8 cellular contexts compared by ENCODE assay signal in genomic region chr1:232950197-232950918, GRCh38. TPM values are rescaled to one million over a fixed set of nuclear protein-coding genes. Genes with fewer than 3 reads are reported as not detected.
DNase-seq lines count a peak whose midpoint lies in the region; ATAC-seq, FAIRE-seq and TF ChIP-seq lines count a peak whose summit lies in the region.

NTPCR (plus strand) TSS chr1:232950611; CDS start chr1:232950711, 100 bp downstream.

- ATAC-seq in HG02623 (IDR thresholded peaks at IDR 0.05; ENCODE audit: unreplicated experiment) (peak; percentile 82), Right ventricle myocardium inferior (peak; percentile 96), pancreas (peak; percentile 95 to 99 (median 98))
- peak; percentile 96 for ATAC-seq in activated naive CD8-positive, alpha-beta T cell treated with anti-CD3 and anti-CD28 coated beads, Interleukin-2, amount 10 ng/mL, durations not matched to agents 7 days and 5 days (ENCODE audit: low read depth)

- H3K27me3 ChIP-seq in SU-DHL-6 (ENCODE audit: low read length) (no peaks in the 10 kb centered on the region), pancreas (no peaks in the 10 kb centered on the region), tibial artery (no peaks in the 10 kb centered on the region)

- TF ChIP-seq CTCF in GM10266 (IDR thresholded peaks at IDR 0.05; ENCODE audit: control insufficient read depth, insufficient read depth, low read depth, missing control alignments) (no peak), SU-DHL-6 (IDR thresholded peaks at IDR 0.05; ENCODE audit: insufficient read depth, low read length, poor library complexity, severe bottlenecking) (no peak), pancreas (IDR thresholded peaks at IDR 0.05) (no peak), tibial artery (IDR thresholded peaks at IDR 0.05) (peak in 1 of 2 experiments; percentile 15)

- peak within 1 kb of the TSS; percentile 64 for H3K4me2 ChIP-seq in SU-DHL-6 (ENCODE audit: low read depth, low read length, poor library complexity, severe bottlenecking)

- no peaks in the 10 kb centered on the region for H3K36me3 ChIP-seq in SU-DHL-6 (ENCODE audit: low read length)
- no peaks in the 10 kb centered on the region for H3K36me3 ChIP-seq in pancreas
- no peaks in the 10 kb centered on the region for H3K36me3 ChIP-seq in tibial artery

- POLR2A ChIA-PET in activated naive CD8-positive, alpha-beta T cell treated with anti-CD3 and anti-CD28 coated beads, Interleukin-2, amount 10 ng/mL, durations not matched to agents 7 days and 5 days (lab: Charles Lee), result interaction anchor here (1.0 kb wide), 2 partner anchors 27 to 145 kb away, joined by 3 to 5 read pairs; partner anchors contain the start of gene MAP10

- no peaks in the 10 kb centered on the region for H3K9me2 ChIP-seq in SU-DHL-6 (replicated peaks; ENCODE audit: insufficient read depth, low read length)

- H3K4me3 ChIP-seq in SU-DHL-6 (ENCODE audit: insufficient read depth, low read length, poor library complexity, severe bottlenecking), result peak within 1 kb of the TSS; percentile 97
- H3K4me3 ChIP-seq in pancreas, result peak within 1 kb of the TSS; percentile 61 to 84 (median 70)
- peak within 1 kb of the TSS; percentile 75 to 93 for H3K4me3 ChIP-seq in tibial artery

- no peaks in the 10 kb centered on the region for H3K27me3 Mint-ChIP-seq in activated naive CD8-positive, alpha-beta T cell treated with anti-CD3 and anti-CD28 coated beads, Interleukin-2, amount 10 ng/mL, durations not matched to agents 7 days and 5 days

- H3K4me1 Mint-ChIP-seq in activated naive CD8-positive, alpha-beta T cell treated with anti-CD3 and anti-CD28 coated beads, Interleukin-2, amount 10 ng/mL, durations not matched to agents 7 days and 5 days, result peaks cover 31% of the 10 kb centered on the region

- H4K20me1 ChIP-seq in SU-DHL-6 (ENCODE audit: low read depth, low read length), result no peaks in the 10 kb centered on the region

- peak within 1 kb of the TSS; percentile 46 for H3K27ac ChIP-seq in SU-DHL-6 (ENCODE audit: low read depth, low read length)
- peak within 1 kb of the TSS; percentile 21 to 80 (median 70) for H3K27ac ChIP-seq in pancreas
- peak within 1 kb of the TSS; percentile 75 to 80 for H3K27ac ChIP-seq in tibial artery

- H3K9me3 ChIP-seq in SU-DHL-6 (ENCODE audit: insufficient read depth, low read length) (no peaks in the 10 kb centered on the region), pancreas (no peaks in the 10 kb centered on the region), tibial artery (no peaks in the 10 kb centered on the region)

- peak within 1 kb of the TSS; percentile 94 for H3K4me3 Mint-ChIP-seq in activated naive CD8-positive, alpha-beta T cell treated with anti-CD3 and anti-CD28 coated beads, Interleukin-2, amount 10 ng/mL, durations not matched to agents 7 days and 5 days

- H2AFZ ChIP-seq in SU-DHL-6 (ENCODE audit: low read depth, low read length, severe bottlenecking), result peak within 1 kb of the TSS; percentile 94

- peak within 1 kb of the TSS; percentile 84 for H3K9ac ChIP-seq in SU-DHL-6 (ENCODE audit: low read length)

- intact Hi-C loops in Right ventricle myocardium inferior (cut with DNase I), result loop anchor here (2.0 to 5.0 kb wide), 2 partner anchors 146 to 318 kb away; partner anchors contain the start of genes MAP10 and SIPA1L2
- intact Hi-C loops in pancreas (cut with DNase I), result loop anchor here in 1 of 3 donors (10.0 kb wide), 1 partner anchor 316 kb away; the partner anchor contains the start of gene SIPA1L2
- intact Hi-C loops in tibial artery (cut with DNase I; ENCODE audit: low total_unique reads), result no loop called here

- H3K27ac Mint-ChIP-seq in activated naive CD8-positive, alpha-beta T cell treated with anti-CD3 and anti-CD28 coated beads, Interleukin-2, amount 10 ng/mL, durations not matched to agents 7 days and 5 days, result peak within 1 kb of the TSS; percentile 92

- H3K4me1 ChIP-seq in pancreas (peaks cover 0 to 14% (median 5%) of the 10 kb centered on the region in 3 donors), tibial artery (peaks cover 0 to 22% (median 11%) of the 10 kb centered on the region in 4 donors)

- FAIRE-seq in pancreas (lab: Jason Lieb, UNC), result no peak

- H3K9me3 Mint-ChIP-seq in activated naive CD8-positive, alpha-beta T cell treated with anti-CD3 and anti-CD28 coated beads, Interleukin-2, amount 10 ng/mL, durations not matched to agents 7 days and 5 days, result no peaks in the 10 kb centered on the region

- peaks cover 11% of the 10 kb centered on the region for H3K36me3 Mint-ChIP-seq in activated naive CD8-positive, alpha-beta T cell treated with anti-CD3 and anti-CD28 coated beads, Interleukin-2, amount 10 ng/mL, durations not matched to agents 7 days and 5 days

- peak; percentile 94 for DNase-seq in GM10266 (ENCODE audit: extremely low spot score)
- peak; percentile 72 for DNase-seq in NCI-H1105 (lab: John Stamatoyannopoulos, UW)
- DNase-seq in activated naive CD8-positive, alpha-beta T cell treated with anti-CD3 and anti-CD28 coated beads, Interleukin-2, amount 10 ng/mL, durations not matched to agents 7 days and 5 days, result peak; percentile 98
- peak; percentile 96 for DNase-seq in Right ventricle myocardium inferior (ENCODE audit: missing footprints)
- peak; percentile 87 to 100 (median 96) for DNase-seq in pancreas
- DNase-seq in tibial artery, result peak; percentile 86 to 94

- H3F3A ChIP-seq in SU-DHL-6 (ENCODE audit: insufficient read depth), result no peaks in the 10 kb centered on the region; the same call in 1 of the 2 replicates

- 1 to 2% methylated on average over 37 to 47 of the region's 47 CpGs for WGBS in pancreas, 2 donors

- H3K79me2 ChIP-seq in SU-DHL-6 (ENCODE audit: insufficient read depth, low read length), result peaks cover 19% of the 10 kb centered on the region; the same call in 1 of the 2 replicates

RNA-seq across cellular contexts. Expression of gene NTPCR, which starts in this region (rescaled TPM):
- total RNA-seq in activated naive CD8-positive, alpha-beta T cell treated with anti-CD3 and anti-CD28 coated beads, Interleukin-2, amount 10 ng/mL, durations not matched to agents 7 days and 5 days, result 10 to 100 TPM; 26.2 to 27.1 TPM
- 53.2 TPM for total RNA-seq in Right ventricle myocardium inferior
- 10 to 100 TPM in 5 of 6 donors, 1 to 10 TPM in 1; 10.0 to 24.6 (median 19.1) TPM for total RNA-seq in pancreas
- polyA plus RNA-seq in pancreas, result 10 to 100 TPM; 23.0 to 40.6 TPM

Comparison
In these comparisons a context has a peak if more than half of its experiments do, and no peak if none do; other contexts are left out.
1. Peak in every context shown above with its lines: DNase-seq, ATAC-seq, H3K4me3 ChIP-seq and H3K27ac ChIP-seq.